28 cellular contexts compared by ENCODE assay signal in the genomic region with DNA sequence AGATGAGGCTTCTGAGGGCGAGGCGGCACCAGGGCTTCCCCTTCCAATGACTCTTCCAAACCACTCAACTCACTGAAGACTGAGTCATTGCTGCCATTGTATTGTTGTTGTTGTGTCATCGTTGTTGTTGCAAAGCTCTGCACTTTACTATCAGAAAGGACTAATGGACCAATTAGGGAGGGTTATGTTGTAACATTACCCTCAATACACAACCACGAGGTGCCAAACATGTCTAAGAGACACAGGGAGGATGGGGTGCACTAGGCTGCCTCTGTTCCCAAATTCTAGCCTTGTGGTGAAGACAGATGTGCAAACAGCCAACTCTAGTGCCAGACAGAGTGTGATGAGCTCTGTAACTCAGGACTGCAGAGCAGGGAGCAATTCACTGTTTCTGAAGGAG.
"Had no signal": no experiment of that assay in that cellular context is flagged by ENCODE, and none has a peak within 500 bp of the region (broad histone marks: within the 10 kb centered on the region; RNA-seq: fewer than 3 reads in every experiment).

No MANE protein-coding gene starts in this region.

- H3K4me1 Mint-ChIP-seq: mesothelial cell of epicardium; naive B cell; natural killer cell; stimulated activated effector memory CD8-positive, alpha-beta T cell treated with anti-CD3 and anti-CD28 coated beads, Interleukin-12 subunit alpha, Interleukin-12 subunit beta, amount 100 ng/mL, for 72 hours had no signal

- H3K9me3 Mint-ChIP-seq: type B pancreatic cell had no signal

- H3K4me2 ChIP-seq: hepatocyte had no signal

- H3K36me3 Mint-ChIP-seq: mesothelial cell of epicardium; natural killer cell; stimulated activated effector memory CD8-positive, alpha-beta T cell treated with anti-CD3 and anti-CD28 coated beads, Interleukin-12 subunit alpha, Interleukin-12 subunit beta, amount 100 ng/mL, for 72 hours; type B pancreatic cell had no signal

- H3K27me3 ChIP-seq: hepatocyte, left lung, ovary, right atrium auricular region, right lobe of liver, suprapubic skin, tibial artery had no signal

- H3K27ac ChIP-seq: heart right ventricle, hepatocyte, left lung, lower lobe of right lung, ovary, right atrium auricular region, right lobe of liver, skin epidermis, suprapubic skin, thoracic aorta, tibial artery had no signal

- ATAC-seq: heart right ventricle; left colon; left lung; lower lobe of right lung; natural killer cell; right lobe of liver; stimulated activated effector memory CD8-positive, alpha-beta T cell treated with anti-CD3 and anti-CD28 coated beads, Interleukin-12 subunit alpha, Interleukin-12 subunit beta, amount 100 ng/mL, for 72 hours had no signal

- H3K4me1 ChIP-seq: heart right ventricle, left lung, lower lobe of right lung, right atrium auricular region, right lobe of liver, suprapubic skin, tibial artery had no signal

- H3K27ac Mint-ChIP-seq: mesothelial cell of epicardium; naive B cell; natural killer cell; progenitor cell of endocrine pancreas; stimulated activated effector memory CD8-positive, alpha-beta T cell treated with anti-CD3 and anti-CD28 coated beads, Interleukin-12 subunit alpha, Interleukin-12 subunit beta, amount 100 ng/mL, for 72 hours; stimulated activated naive CD8-positive, alpha-beta T cell treated with anti-CD3 and anti-CD28 coated beads, Interleukin-15, Interleukin-2, amounts not matched to agents 100 ng/mL and 50 ng/mL, for 24 hours; type B pancreatic cell had no signal

- H3K4me3 ChIP-seq: heart right ventricle, hepatocyte, left lung, lower lobe of right lung, ovary, right atrium auricular region, right lobe of liver, skin epidermis, suprapubic skin, thoracic aorta, tibial artery had no signal

- H3K36me3 ChIP-seq: heart right ventricle, left lung, lower lobe of right lung, ovary, right atrium auricular region, right lobe of liver, suprapubic skin, thoracic aorta, tibial artery had no signal

- H3K79me2 ChIP-seq: hepatocyte had no signal

- H3K9me3 ChIP-seq: lower lobe of right lung, ovary, right atrium auricular region, right lobe of liver, suprapubic skin, thoracic aorta, tibial artery had no signal

- H3K4me3 Mint-ChIP-seq: mesothelial cell of epicardium; naive B cell; natural killer cell; stimulated activated effector memory CD8-positive, alpha-beta T cell treated with anti-CD3 and anti-CD28 coated beads, Interleukin-12 subunit alpha, Interleukin-12 subunit beta, amount 100 ng/mL, for 72 hours; stimulated activated naive CD8-positive, alpha-beta T cell treated with anti-CD3 and anti-CD28 coated beads, Interleukin-15, Interleukin-2, amounts not matched to agents 100 ng/mL and 50 ng/mL, for 24 hours; type B pancreatic cell had no signal

- H3K27me3 Mint-ChIP-seq: naive B cell; stimulated activated naive CD8-positive, alpha-beta T cell treated with anti-CD3 and anti-CD28 coated beads, Interleukin-15, Interleukin-2, amounts not matched to agents 100 ng/mL and 50 ng/mL, for 24 hours had no signal

- DNase-seq: heart right ventricle; kidney glomerular epithelial cell; left colon; left lung; lower lobe of right lung; mammary epithelial cell; mesenchymal stem cell; naive B cell; natural killer cell; ovary; right lobe of liver; stimulated activated CD4-positive, alpha-beta T cell treated with anti-CD3 and anti-CD28 coated beads, Interleukin-12 subunit alpha, Interleukin-12 subunit beta, amount 100 ng/mL, for 4 hours; stimulated activated CD4-positive, alpha-beta T cell treated with anti-CD3 and anti-CD28 coated beads, Interleukin-15, amount 100 ng/mL, for 24 hours; stimulated activated CD4-positive, alpha-beta T cell treated with anti-CD3 and anti-CD28 coated beads, Interleukin-2, amount 100 ng/mL, for 24 hours; stimulated activated CD4-positive, alpha-beta T cell treated with anti-CD3 and anti-CD28 coated beads, Interleukin-4, amount 100 ng/mL, for 24 hours; stimulated activated naive CD4-positive, alpha-beta T cell; tibial artery had no signal

- H2AFZ ChIP-seq: hepatocyte had no signal

- FAIRE-seq: keratinocyte had no signal
